ENCODE assay signal across 8 cellular contexts in the genomic region with DNA sequence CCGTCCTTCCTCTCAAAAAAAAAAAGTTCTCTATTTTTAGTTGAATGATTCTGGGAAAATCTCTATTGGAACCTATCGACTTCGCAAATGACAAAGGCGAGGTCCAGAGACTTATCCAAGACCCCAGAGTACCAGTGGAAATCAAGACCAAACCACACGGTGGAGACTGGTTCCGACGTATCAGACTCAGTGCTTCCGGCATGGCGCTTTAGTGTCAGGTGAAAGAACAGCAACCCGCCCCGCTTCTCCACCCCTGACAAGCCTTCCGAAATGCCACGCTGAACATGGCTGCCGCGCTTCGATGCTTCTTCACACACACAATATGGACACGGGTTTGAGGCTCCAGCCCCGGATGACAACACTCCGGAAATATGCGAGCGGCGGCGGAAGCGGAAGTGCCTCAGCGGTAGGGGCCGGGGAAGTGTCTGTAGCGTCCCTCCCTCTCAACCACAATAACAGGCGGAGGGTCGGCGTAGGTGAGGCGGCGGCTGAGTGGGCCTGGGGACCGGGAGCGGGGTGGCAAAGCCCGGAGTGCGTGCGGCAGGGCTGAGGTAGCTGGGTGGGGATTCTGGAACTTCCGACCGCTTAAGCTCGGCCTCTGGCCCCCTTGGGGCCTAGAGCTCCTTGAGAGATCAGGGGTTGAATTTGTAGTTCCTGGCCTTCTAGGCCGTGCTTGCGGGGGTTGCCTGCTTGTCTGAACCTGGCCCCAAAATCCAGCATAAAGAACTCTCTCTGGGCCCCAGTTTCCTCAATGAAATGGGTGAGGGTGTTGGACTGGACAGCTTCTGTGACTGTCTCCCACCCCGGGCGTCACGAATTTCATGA. TPM values are rescaled to one million over a fixed set of nuclear protein-coding genes. Genes with fewer than 3 reads are reported as not detected.
A peak's percentile ranks its signal among the peaks of the same experiment; 100 is the strongest.
DNase-seq lines count a peak whose midpoint lies in the region; ATAC-seq and TF ChIP-seq lines count a peak whose summit lies in the region.

A gene with protein sequence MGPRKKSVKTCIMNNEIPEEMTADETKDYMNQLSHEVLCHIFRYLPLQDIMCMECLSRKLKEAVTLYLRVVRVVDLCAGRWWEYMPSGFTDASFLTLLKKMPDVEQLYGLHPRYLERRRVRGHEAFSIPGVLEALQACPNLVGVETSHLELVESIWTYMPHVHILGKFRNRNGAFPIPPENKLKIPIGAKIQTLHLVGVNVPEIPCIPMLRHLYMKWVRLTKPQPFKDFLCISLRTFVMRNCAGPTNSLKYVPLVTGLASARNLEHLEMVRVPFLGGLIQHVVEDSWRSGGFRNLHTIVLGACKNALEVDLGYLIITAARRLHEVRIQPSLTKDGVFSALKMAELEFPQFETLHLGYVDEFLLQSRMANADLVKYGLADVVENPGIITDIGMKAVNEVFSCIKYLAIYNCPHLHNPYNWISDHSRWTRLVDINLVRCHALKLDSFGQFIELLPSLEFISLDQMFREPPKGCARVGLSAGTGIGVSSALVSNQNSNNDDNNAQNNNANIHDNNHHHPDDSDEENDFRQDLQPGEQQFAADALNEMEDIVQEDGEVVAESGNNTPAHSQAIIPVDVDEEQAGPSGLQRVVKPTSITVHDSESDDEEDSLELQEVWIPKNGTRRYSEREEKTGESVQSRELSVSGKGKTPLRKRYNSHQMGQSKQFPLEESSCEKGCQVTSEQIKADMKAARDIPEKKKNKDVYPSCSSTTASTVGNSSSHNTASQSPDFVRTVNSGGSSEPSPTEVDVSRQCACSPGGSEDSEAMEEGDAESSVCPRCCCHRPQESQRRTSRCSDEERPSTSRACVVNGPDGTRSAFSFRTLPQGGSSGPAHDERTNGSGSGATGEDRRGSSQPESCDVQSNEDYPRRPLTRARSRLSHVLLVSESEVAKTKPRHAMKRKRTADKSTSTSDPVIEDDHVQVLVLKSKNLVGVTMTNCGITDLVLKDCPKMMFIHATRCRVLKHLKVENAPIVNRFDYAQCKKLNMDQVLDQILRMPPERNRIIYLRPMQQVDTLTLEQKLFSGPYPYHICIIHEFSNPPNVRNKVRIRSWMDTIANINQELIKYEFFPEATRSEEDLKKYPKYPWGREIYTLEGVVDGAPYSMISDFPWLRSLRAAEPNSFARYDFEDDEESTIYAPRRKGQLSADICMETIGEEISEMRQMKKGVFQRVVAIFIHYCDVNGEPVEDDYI (plus strand): TSS at position 395 of the 825 bp plus-strand sequence. CDS start 10,819 bp downstream, outside the sequence.

- H3K27me3 Mint-ChIP-seq in natural killer cell treated with Interleukin-12 subunit alpha and Interleukin-12 subunit beta and Interleukin-15 and Interleukin-18, amount 100 ng/mL, for 72 hours, result peaks cover 0 to 2% of the 10 kb centered on the region in 2 donors

- H3K4me3 ChIP-seq in H7 (ENCODE audit: insufficient read depth, low read depth, low read length) (peak within 1 kb of the TSS; percentile 71), fibroblast of pulmonary artery (replicated peaks; ENCODE audit: low read depth, low read length) (peak within 1 kb of the TSS; percentile 84)

- peaks cover 22% of the 10 kb centered on the region for H3K36me3 Mint-ChIP-seq in natural killer cell treated with Interleukin-12 subunit alpha and Interleukin-12 subunit beta and Interleukin-15 and Interleukin-18, amount 100 ng/mL, for 72 hours

- peaks cover 1% of the 10 kb centered on the region; the same call in 1 of the 2 replicates for H3K36me3 ChIP-seq in H7 (replicated peaks; ENCODE audit: control insufficient read depth, insufficient read depth, low read length)

- H3K4me1 Mint-ChIP-seq in natural killer cell treated with Interleukin-12 subunit alpha and Interleukin-12 subunit beta and Interleukin-15 and Interleukin-18, amount 100 ng/mL, for 72 hours (ENCODE audit: low read depth in 2 of 2), result peaks cover 41 to 55% of the 10 kb centered on the region in 2 donors

- peak; percentile 97 to 98 for ATAC-seq in natural killer cell treated with Interleukin-12 subunit alpha and Interleukin-12 subunit beta and Interleukin-15 and Interleukin-18, amount 100 ng/mL, for 72 hours
- ATAC-seq in stimulated activated naive CD8-positive, alpha-beta T cell treated with anti-CD3 and anti-CD28 coated beads, Interleukin-15, Interleukin-2, amounts not matched to agents 100 U/mL and 50 U/mL, for 24 hours, result peak; percentile 99

- no peak for TF ChIP-seq CTCF in fibroblast of pulmonary artery (IDR thresholded peaks at IDR 0.05; ENCODE audit: low read length, missing control alignments)

- peak within 1 kb of the TSS; percentile 96 to 97 for H3K27ac Mint-ChIP-seq in natural killer cell treated with Interleukin-12 subunit alpha and Interleukin-12 subunit beta and Interleukin-15 and Interleukin-18, amount 100 ng/mL, for 72 hours

- peak within 1 kb of the TSS; percentile 94 for H3K4me3 Mint-ChIP-seq in natural killer cell treated with Interleukin-12 subunit alpha and Interleukin-12 subunit beta and Interleukin-15 and Interleukin-18, amount 100 ng/mL, for 72 hours

- H3K9me3 Mint-ChIP-seq in natural killer cell treated with Interleukin-12 subunit alpha and Interleukin-12 subunit beta and Interleukin-15 and Interleukin-18, amount 100 ng/mL, for 72 hours, result no peaks in the 10 kb centered on the region

- DNase-seq in G401 (ENCODE audit: low spot score) (peak; percentile 99), H7 (peak; percentile 83), M059J (ENCODE audit: low read depth) (peak; percentile 97), SHP77 (lab: John Stamatoyannopoulos, UW) (peak; percentile 94 to 97), fibroblast of pulmonary artery (ENCODE audit: low read depth) (peak; percentile 97)
- peak; percentile 97 for DNase-seq in activated effector memory CD4-positive, alpha-beta T cell treated with Interleukin-2 at 50 U/mL for 16 hours
- DNase-seq in natural killer cell treated with Interleukin-12 subunit alpha and Interleukin-12 subunit beta and Interleukin-15 and Interleukin-18, amount 100 ng/mL, for 72 hours (ENCODE audit: low spot score), result peak; percentile 98
- DNase-seq in stimulated activated naive CD8-positive, alpha-beta T cell treated with anti-CD3 and anti-CD28 coated beads, Interleukin-15, Interleukin-2, amounts not matched to agents 100 U/mL and 50 U/mL, for 24 hours, result peak; percentile 94

- in situ Hi-C loops in G401 (cut with HindIII; ENCODE audit: low sequenced_read_pairs), result no loop called here

- no peaks in the 10 kb centered on the region for H3K27me3 ChIP-seq in H7 (ENCODE audit: control insufficient read depth, insufficient read depth, low read length)

RNA-seq across cellular contexts. Expression of the gene that starts here (rescaled TPM):
- 32.5 and 37.0 TPM in 2 replicates for total RNA-seq in G401 (2014; rRNA removed; shearing (Covaris generic))
- 29.4 and 37.9 TPM in 2 replicates for total RNA-seq in H7 (2014; rRNA removed; shearing (Covaris generic))
- 32.7 and 38.7 TPM in 2 replicates for total RNA-seq in M059J (2014; rRNA removed; shearing (Covaris generic))
- 10 to 100 TPM; 58.2 to 65.7 TPM for total RNA-seq in natural killer cell treated with Interleukin-12 subunit alpha and Interleukin-12 subunit beta and Interleukin-15 and Interleukin-18, amount 100 ng/mL, for 72 hours

Comparison
In these comparisons a context has a peak if more than half of its experiments do, and no peak if none do; other contexts are left out.
1. Peak in every context shown above with its lines: DNase-seq, ATAC-seq and H3K4me3 ChIP-seq.